ENCODE assay signal across 3 cellular contexts in the genomic region with DNA sequence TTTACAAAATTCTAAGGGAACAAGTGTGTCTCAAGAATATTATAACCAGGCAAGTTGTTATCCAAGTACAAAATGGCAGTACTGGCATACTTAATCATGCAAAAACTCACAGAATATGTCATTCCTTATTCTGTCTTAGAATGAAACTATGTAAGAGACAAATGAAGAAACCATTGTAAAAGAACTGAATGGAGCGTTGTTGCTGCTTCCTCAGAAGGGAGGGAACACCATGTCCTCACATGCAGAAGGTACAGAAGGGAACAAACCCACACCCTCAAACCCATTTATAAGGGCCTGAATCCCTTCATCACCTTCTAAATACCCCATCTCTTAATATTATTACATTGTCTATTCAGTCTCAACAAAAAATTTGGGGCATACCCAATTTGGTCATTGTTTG.
DNase-seq lines count a peak whose midpoint lies in the region; ATAC-seq and TF ChIP-seq lines count a peak whose summit lies in the region.
"Not testable (repeated sequence)": the region's sequence is repeated elsewhere in the genome, so short reads cannot be mapped to it uniquely, and the experiment has no call there.

No MANE protein-coding gene starts in this region.

- peak; percentile 55 for ATAC-seq in sciatic nerve

- H3K4me1 ChIP-seq in tibial nerve, result not testable (repeated sequence)

- H3K27ac ChIP-seq in VCaP, result peak overlapping the region; percentile 86
- H3K27ac ChIP-seq in tibial nerve, result peak overlapping the region in 3 of 4 donors; percentile 1 to 83 (median 75)

- not testable (repeated sequence) for DNase-seq in sciatic nerve (ENCODE audit: low spot score); tibial nerve (ENCODE audit: low spot score in 2 of 2)

- WGBS in tibial nerve, 2 donors, result 47 to 65% methylated on average over 1 of the region's 1 CpG

- not testable (repeated sequence) for TF ChIP-seq CTCF in VCaP (conservative IDR thresholded peaks at IDR 0.05); tibial nerve (IDR thresholded peaks at IDR 0.05)

- TF ChIP-seq POLR2A in tibial nerve (IDR thresholded peaks at IDR 0.05), result not testable (repeated sequence)

- intact Hi-C loops in sciatic nerve (cut with DNase I), result not testable (repeated sequence)

- not testable (repeated sequence) for H3K4me3 ChIP-seq in tibial nerve

- H3K9me3 ChIP-seq in tibial nerve, result peaks cover 0 to 21% (median 2%) of the 10 kb centered on the region in 4 donors

- TF ChIP-seq EP300 in tibial nerve (IDR thresholded peaks at IDR 0.05), result peak in 1 of 2 donors; percentile 65

- not testable (repeated sequence) for H3K36me3 ChIP-seq in tibial nerve

- not testable (repeated sequence) for H3K27me3 ChIP-seq in tibial nerve
